ENCODE assay signal across 24 cellular contexts in genomic region chr11:104650234-104650633, GRCh38.
DNase-seq lines count a peak whose midpoint lies in the region; ATAC-seq and TF ChIP-seq lines count a peak whose summit lies in the region.
"Had no signal": no experiment of that assay in that cellular context is flagged by ENCODE, and none has a peak within 500 bp of the region (broad histone marks: within the 10 kb centered on the region; RNA-seq: fewer than 3 reads in every experiment).

No MANE protein-coding gene starts in this region.

- no peak for ATAC-seq in natural killer cell treated with Interleukin-12 subunit alpha and Interleukin-12 subunit beta and Interleukin-15 and Interleukin-18, amount 100 ng/mL, for 72 hours
- no peak for ATAC-seq in left lung
- no peak for ATAC-seq in HG03196 (IDR thresholded peaks at IDR 0.05; ENCODE audit: unreplicated experiment)
- ATAC-seq: GM12878, natural killer cell, Right ventricle myocardium inferior had no signal

- no peaks in the 10 kb centered on the region for H3K27me3 ChIP-seq in left lung
- H3K27me3 ChIP-seq: stomach had no signal

- no peak overlapping the region for H3K4me3 Mint-ChIP-seq in natural killer cell treated with Interleukin-12 subunit alpha and Interleukin-12 subunit beta and Interleukin-15 and Interleukin-18, amount 100 ng/mL, for 72 hours
- H3K4me3 Mint-ChIP-seq: B cell, brain, natural killer cell, type B pancreatic cell had no signal

- peaks cover 22 to 26% of the 10 kb centered on the region in 2 donors for H3K4me1 Mint-ChIP-seq in natural killer cell treated with Interleukin-12 subunit alpha and Interleukin-12 subunit beta and Interleukin-15 and Interleukin-18, amount 100 ng/mL, for 72 hours (ENCODE audit: low read depth in 2 of 2)

- TF ChIP-seq CTCF in NB4 (IDR thresholded peaks at IDR 0.05; ENCODE audit: low read depth, low read length), result no peak
- no peak for TF ChIP-seq CTCF in left lung (IDR thresholded peaks at IDR 0.05)

- no peak overlapping the region for H3K4me3 ChIP-seq in NB4 (ENCODE audit: low read depth, low read length)
- no peak overlapping the region for H3K4me3 ChIP-seq in left lung
- H3K4me3 ChIP-seq: coronary artery, GM12878, HAP-1, stomach had no signal

- H3K9me3 Mint-ChIP-seq in natural killer cell treated with Interleukin-12 subunit alpha and Interleukin-12 subunit beta and Interleukin-15 and Interleukin-18, amount 100 ng/mL, for 72 hours, result peaks cover 3% of the 10 kb centered on the region

- H3K36me3 ChIP-seq in left lung, result no peaks in the 10 kb centered on the region
- H3K36me3 ChIP-seq: HAP-1, stomach had no signal

- peaks cover 0 to 4% of the 10 kb centered on the region in 2 donors for H3K9me3 ChIP-seq in left lung
- H3K9me3 ChIP-seq: HAP-1 had no signal

- peak; percentile 14 for DNase-seq in stimulated activated CD4-positive, alpha-beta T cell treated with anti-CD3 and anti-CD28 coated beads, Interleukin-1b, Interleukin-23, amount 100 ng/mL, for 48 hours
- DNase-seq in stimulated activated CD4-positive, alpha-beta T cell treated with anti-CD3 and anti-CD28 coated beads, Interleukin-4, amount 100 ng/mL, for 24 hours, result no peak
- DNase-seq in NB4 (ENCODE audit: low read depth), result peak; percentile 65
- peak; percentile 24 to 57 for DNase-seq in erythroblast (lab: John Stamatoyannopoulos, UW)
- no peak for DNase-seq in natural killer cell treated with Interleukin-12 subunit alpha and Interleukin-12 subunit beta and Interleukin-15 and Interleukin-18, amount 100 ng/mL, for 72 hours (ENCODE audit: low spot score)
- no peak for DNase-seq in left lung
- DNase-seq: Calu3, GF-D8, hypothalamus, IMR-90, MM.1S, natural killer cell, NCI-H187 treated with DMSO at 0.1 percent for 48 hours, NCI-H446, posterior cingulate gyrus, stomach had no signal

- H3K27ac Mint-ChIP-seq in natural killer cell treated with Interleukin-12 subunit alpha and Interleukin-12 subunit beta and Interleukin-15 and Interleukin-18, amount 100 ng/mL, for 72 hours, result no peak overlapping the region
- H3K27ac Mint-ChIP-seq: B cell, brain, natural killer cell, type B pancreatic cell had no signal

- H3K4me1 ChIP-seq in left lung, result no peaks in the 10 kb centered on the region
- H3K4me1 ChIP-seq: HAP-1 had no signal

- intact Hi-C loops in left lung (cut with DNase I), result no loop called here

- H3K27ac ChIP-seq in left lung, result no peak overlapping the region
- H3K27ac ChIP-seq: coronary artery, stomach had no signal

- H3K27me3 Mint-ChIP-seq in natural killer cell treated with Interleukin-12 subunit alpha and Interleukin-12 subunit beta and Interleukin-15 and Interleukin-18, amount 100 ng/mL, for 72 hours, result peaks cover 0 to 10% of the 10 kb centered on the region in 2 donors
- H3K27me3 Mint-ChIP-seq: brain, type B pancreatic cell had no signal

- TF ChIP-seq POLR2A in NB4 (IDR thresholded peaks at IDR 0.05; ENCODE audit: extremely low read depth, insufficient read length), result no peak
- no peak for TF ChIP-seq POLR2A in erythroblast (IDR thresholded peaks at IDR 0.05; ENCODE audit: low read length)

- peaks cover 6% of the 10 kb centered on the region for H3K36me3 Mint-ChIP-seq in natural killer cell treated with Interleukin-12 subunit alpha and Interleukin-12 subunit beta and Interleukin-15 and Interleukin-18, amount 100 ng/mL, for 72 hours
- H3K36me3 Mint-ChIP-seq: brain, natural killer cell had no signal

Comparison
In these comparisons a context has a peak if more than half of its experiments do, and no peak if none do; other contexts are left out.
1. DNase-seq: peak in stimulated activated CD4-positive, alpha-beta T cell treated with anti-CD3 and anti-CD28 coated beads, Interleukin-1b, Interleukin-23, amount 100 ng/mL, for 48 hours (single experiment), NB4 (single experiment) and erythroblast (2 of 2); none in stimulated activated CD4-positive, alpha-beta T cell treated with anti-CD3 and anti-CD28 coated beads, Interleukin-4, amount 100 ng/mL, for 24 hours (single experiment), natural killer cell treated with Interleukin-12 subunit alpha and Interleukin-12 subunit beta and Interleukin-15 and Interleukin-18, amount 100 ng/mL, for 72 hours (single experiment) and left lung (0 of 2).